In the genomic region with DNA sequence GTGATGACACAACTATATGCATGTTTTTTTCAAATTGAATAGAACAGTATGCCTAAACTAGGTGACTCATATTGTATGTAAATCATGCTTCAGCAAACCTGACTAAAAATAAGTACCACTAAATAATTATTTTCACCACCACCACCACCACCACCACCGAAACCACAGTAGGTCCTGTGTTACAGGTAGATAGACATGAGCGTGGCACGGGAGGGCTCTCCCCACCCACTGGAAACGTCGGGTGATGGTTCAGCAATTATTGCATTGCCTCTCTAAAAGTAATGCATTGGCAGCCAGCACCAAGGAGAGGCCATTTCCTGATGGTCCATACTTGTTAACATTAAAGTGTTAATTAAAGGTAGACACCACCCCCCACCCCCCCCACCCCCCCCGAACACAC, we compare ENCODE assay signal across 15 cellular contexts.
DNase-seq lines count a peak whose midpoint lies in the region; ATAC-seq, FAIRE-seq and TF ChIP-seq lines count a peak whose summit lies in the region.
"Had no signal": no experiment of that assay in that cellular context is flagged by ENCODE, and none has a peak within 500 bp of the region (broad histone marks: within the 10 kb centered on the region; RNA-seq: fewer than 3 reads in every experiment).

No MANE protein-coding gene starts in this region.

- no peak overlapping the region for H3K27ac Mint-ChIP-seq in activated naive CD4-positive, alpha-beta T cell treated with anti-CD3 and anti-CD28 coated beads for 36 hours
- H3K27ac Mint-ChIP-seq: CD4-positive, CD25-positive, alpha-beta regulatory T cell; HFFc6 had no signal

- H3K79me2 ChIP-seq in MM.1S (ENCODE audit: low read length) = no peaks in the 10 kb centered on the region

- H4K20me1 ChIP-seq in MM.1S (ENCODE audit: insufficient read depth, low read length) = no peaks in the 10 kb centered on the region
- H4K20me1 ChIP-seq: BLaER1 treated with 17β-estradiol and CSF1 and Interleukin-3, amounts not matched to agents 10 nM and 100 nM had no signal

- peaks cover 8% of the 10 kb centered on the region for H3K9me3 Mint-ChIP-seq in activated naive CD4-positive, alpha-beta T cell treated with anti-CD3 and anti-CD28 coated beads for 36 hours

- H3F3A ChIP-seq in MM.1S (ENCODE audit: insufficient read depth, low read length) = no peaks in the 10 kb centered on the region

- peak; percentile 5 for DNase-seq in activated naive CD4-positive, alpha-beta T cell treated with anti-CD3 and anti-CD28 coated beads for 36 hours
- no peak for DNase-seq in activated naive CD4-positive, alpha-beta T cell treated with Interleukin-2 at 50 U/mL for 16 hours
- DNase-seq in MM.1S = peak; percentile 39
- peak; percentile 10 for DNase-seq in bronchial epithelial cell (ENCODE audit: low read depth)
- DNase-seq in NCI-H1930 (lab: John Stamatoyannopoulos, UW) = no peak
- no peak for DNase-seq in NCI-H1436 treated with DMSO at 0.1 percent for 48 hours (lab: John Stamatoyannopoulos, UW)
- DNase-seq: ACHN; CD4-positive, CD25-positive, alpha-beta regulatory T cell; DMS53; HCEC 1CT; HFFc6 had no signal

- no peak overlapping the region for H3K9ac ChIP-seq in MM.1S (ENCODE audit: low read length)
- H3K9ac ChIP-seq: BLaER1 treated with 17β-estradiol and CSF1 and Interleukin-3, amounts not matched to agents 10 nM and 100 nM had no signal

- H2AFZ ChIP-seq in MM.1S (ENCODE audit: low read length) = no peak overlapping the region

- intact Hi-C loops in activated naive CD4-positive, alpha-beta T cell treated with anti-CD3 and anti-CD28 coated beads for 36 hours (cut with micrococcal nuclease) = no loop called here

- FAIRE-seq in bronchial epithelial cell (lab: Jason Lieb, UNC) = no peak
- FAIRE-seq: HepG2, HTR-8/SVneo had no signal

- H3K27me3 ChIP-seq in MM.1S (replicated peaks; ENCODE audit: insufficient read depth, low read length) (no peaks in the 10 kb centered on the region), bronchial epithelial cell (ENCODE audit: control insufficient read depth, insufficient read depth, low read length) (no peaks in the 10 kb centered on the region)
- H3K27me3 ChIP-seq: BLaER1 treated with 17β-estradiol and CSF1 and Interleukin-3, amounts not matched to agents 10 nM and 100 nM had no signal

- CTCF ChIA-PET in activated naive CD4-positive, alpha-beta T cell treated with anti-CD3 and anti-CD28 coated beads for 36 hours (lab: Charles Lee) = no interaction called here

- no peaks in the 10 kb centered on the region for H3K9me2 ChIP-seq in MM.1S (replicated peaks; ENCODE audit: insufficient read depth, low read length)

- H3K27ac ChIP-seq in MM.1S (ENCODE audit: low read length) = no peak overlapping the region
- H3K27ac ChIP-seq: BLaER1 treated with 17β-estradiol and CSF1 and Interleukin-3, amounts not matched to agents 10 nM and 100 nM had no signal

- H3K4me3 Mint-ChIP-seq in activated naive CD4-positive, alpha-beta T cell treated with anti-CD3 and anti-CD28 coated beads for 36 hours = no peak overlapping the region
- H3K4me3 Mint-ChIP-seq: CD4-positive, CD25-positive, alpha-beta regulatory T cell; HFFc6 had no signal

- no peaks in the 10 kb centered on the region for H3K27me3 Mint-ChIP-seq in activated naive CD4-positive, alpha-beta T cell treated with anti-CD3 and anti-CD28 coated beads for 36 hours (ENCODE audit: low read depth)
- H3K27me3 Mint-ChIP-seq: CD4-positive, CD25-positive, alpha-beta regulatory T cell had no signal

- H3K4me3 ChIP-seq in MM.1S (ENCODE audit: low read length) (no peak overlapping the region), bronchial epithelial cell (ENCODE audit: low read depth, low read length) (no peak overlapping the region)
- H3K4me3 ChIP-seq: BLaER1 treated with 17β-estradiol and CSF1 and Interleukin-3, amounts not matched to agents 10 nM and 100 nM had no signal

- no peaks in the 10 kb centered on the region for H3K4me1 Mint-ChIP-seq in activated naive CD4-positive, alpha-beta T cell treated with anti-CD3 and anti-CD28 coated beads for 36 hours (ENCODE audit: low read depth)

- no peaks in the 10 kb centered on the region for H3K4me1 ChIP-seq in MM.1S (ENCODE audit: low read length)
- H3K4me1 ChIP-seq: BLaER1 treated with 17β-estradiol and CSF1 and Interleukin-3, amounts not matched to agents 10 nM and 100 nM had no signal

- TF ChIP-seq CTCF in MM.1S (IDR thresholded peaks at IDR 0.05; ENCODE audit: low read length) = no peak
- no peak for TF ChIP-seq CTCF in bronchial epithelial cell (IDR thresholded peaks at IDR 0.05; ENCODE audit: insufficient read depth, low read length, severe bottlenecking)

- ATAC-seq in SK-N-SH treated with all-trans-retinoic acid at 6 μM for 48 hours = no peak
- ATAC-seq: HepG2 had no signal

- no peaks in the 10 kb centered on the region for H3K36me3 Mint-ChIP-seq in activated naive CD4-positive, alpha-beta T cell treated with anti-CD3 and anti-CD28 coated beads for 36 hours (ENCODE audit: low read depth)
- H3K36me3 Mint-ChIP-seq: CD4-positive, CD25-positive, alpha-beta regulatory T cell had no signal

- H3K9me3 ChIP-seq in MM.1S (replicated peaks; ENCODE audit: insufficient read depth, low read length) = no peaks in the 10 kb centered on the region

- H3K4me2 ChIP-seq in MM.1S (ENCODE audit: low read depth, low read length) = no peak overlapping the region
- H3K4me2 ChIP-seq: BLaER1 treated with 17β-estradiol and CSF1 and Interleukin-3, amounts not matched to agents 10 nM and 100 nM had no signal

- H3K36me3 ChIP-seq in MM.1S (replicated peaks; ENCODE audit: insufficient read depth, low read length) = no peaks in the 10 kb centered on the region
- H3K36me3 ChIP-seq in bronchial epithelial cell (ENCODE audit: control insufficient read depth, insufficient read depth, low read length) = no peaks in the 10 kb centered on the region
- H3K36me3 ChIP-seq: BLaER1 treated with 17β-estradiol and CSF1 and Interleukin-3, amounts not matched to agents 10 nM and 100 nM had no signal

TF ChIP-seq in SK-N-SH treated with all-trans-retinoic acid at 6 μM for 48 hours, 23 proteins besides CTCF, POLR2A, EP300 and RAD21 (continues in another document):
- TF ChIP-seq, protein P1, sequence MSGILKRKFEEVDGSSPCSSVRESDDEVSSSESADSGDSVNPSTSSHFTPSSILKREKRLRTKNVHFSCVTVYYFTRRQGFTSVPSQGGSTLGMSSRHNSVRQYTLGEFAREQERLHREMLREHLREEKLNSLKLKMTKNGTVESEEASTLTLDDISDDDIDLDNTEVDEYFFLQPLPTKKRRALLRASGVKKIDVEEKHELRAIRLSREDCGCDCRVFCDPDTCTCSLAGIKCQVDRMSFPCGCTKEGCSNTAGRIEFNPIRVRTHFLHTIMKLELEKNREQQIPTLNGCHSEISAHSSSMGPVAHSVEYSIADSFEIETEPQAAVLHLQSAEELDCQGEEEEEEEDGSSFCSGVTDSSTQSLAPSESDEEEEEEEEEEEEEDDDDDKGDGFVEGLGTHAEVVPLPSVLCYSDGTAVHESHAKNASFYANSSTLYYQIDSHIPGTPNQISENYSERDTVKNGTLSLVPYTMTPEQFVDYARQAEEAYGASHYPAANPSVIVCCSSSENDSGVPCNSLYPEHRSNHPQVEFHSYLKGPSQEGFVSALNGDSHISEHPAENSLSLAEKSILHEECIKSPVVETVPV (CRISPR knock-in tag; IDR thresholded peaks at IDR 0.05) = no peak
- no peak for TF ChIP-seq ARNTL (CRISPR knock-in tag; IDR thresholded peaks at IDR 0.05; ENCODE audit: borderline replicate concordance, low read depth)
- TF ChIP-seq, protein P2, sequence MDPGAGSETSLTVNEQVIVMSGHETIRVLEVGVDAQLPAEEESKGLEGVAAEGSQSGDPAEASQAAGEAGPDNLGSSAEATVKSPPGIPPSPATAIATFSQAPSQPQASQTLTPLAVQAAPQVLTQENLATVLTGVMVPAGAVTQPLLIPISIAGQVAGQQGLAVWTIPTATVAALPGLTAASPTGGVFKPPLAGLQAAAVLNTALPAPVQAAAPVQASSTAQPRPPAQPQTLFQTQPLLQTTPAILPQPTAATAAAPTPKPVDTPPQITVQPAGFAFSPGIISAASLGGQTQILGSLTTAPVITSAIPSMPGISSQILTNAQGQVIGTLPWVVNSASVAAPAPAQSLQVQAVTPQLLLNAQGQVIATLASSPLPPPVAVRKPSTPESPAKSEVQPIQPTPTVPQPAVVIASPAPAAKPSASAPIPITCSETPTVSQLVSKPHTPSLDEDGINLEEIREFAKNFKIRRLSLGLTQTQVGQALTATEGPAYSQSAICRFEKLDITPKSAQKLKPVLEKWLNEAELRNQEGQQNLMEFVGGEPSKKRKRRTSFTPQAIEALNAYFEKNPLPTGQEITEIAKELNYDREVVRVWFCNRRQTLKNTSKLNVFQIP (CRISPR knock-in tag; IDR thresholded peaks at IDR 0.05; ENCODE audit: borderline replicate concordance, low read depth) = no peak
- no peak for TF ChIP-seq BACH2 (CRISPR knock-in tag; IDR thresholded peaks at IDR 0.05; ENCODE audit: borderline replicate concordance)
- TF ChIP-seq ZC3H10 (CRISPR knock-in tag; IDR thresholded peaks at IDR 0.05) = no peak
- no peak for TF ChIP-seq ESRRG (CRISPR knock-in tag; IDR thresholded peaks at IDR 0.05)
- TF ChIP-seq, protein P3, sequence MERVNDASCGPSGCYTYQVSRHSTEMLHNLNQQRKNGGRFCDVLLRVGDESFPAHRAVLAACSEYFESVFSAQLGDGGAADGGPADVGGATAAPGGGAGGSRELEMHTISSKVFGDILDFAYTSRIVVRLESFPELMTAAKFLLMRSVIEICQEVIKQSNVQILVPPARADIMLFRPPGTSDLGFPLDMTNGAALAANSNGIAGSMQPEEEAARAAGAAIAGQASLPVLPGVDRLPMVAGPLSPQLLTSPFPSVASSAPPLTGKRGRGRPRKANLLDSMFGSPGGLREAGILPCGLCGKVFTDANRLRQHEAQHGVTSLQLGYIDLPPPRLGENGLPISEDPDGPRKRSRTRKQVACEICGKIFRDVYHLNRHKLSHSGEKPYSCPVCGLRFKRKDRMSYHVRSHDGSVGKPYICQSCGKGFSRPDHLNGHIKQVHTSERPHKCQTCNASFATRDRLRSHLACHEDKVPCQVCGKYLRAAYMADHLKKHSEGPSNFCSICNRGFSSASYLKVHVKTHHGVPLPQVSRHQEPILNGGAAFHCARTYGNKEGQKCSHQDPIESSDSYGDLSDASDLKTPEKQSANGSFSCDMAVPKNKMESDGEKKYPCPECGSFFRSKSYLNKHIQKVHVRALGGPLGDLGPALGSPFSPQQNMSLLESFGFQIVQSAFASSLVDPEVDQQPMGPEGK (CRISPR knock-in tag; IDR thresholded peaks at IDR 0.05; ENCODE audit: borderline replicate concordance) = no peak
- no peak for TF ChIP-seq TCF4 (CRISPR knock-in tag; IDR thresholded peaks at IDR 0.05; ENCODE audit: borderline replicate concordance)
- no peak for TF ChIP-seq CSDC2 (CRISPR knock-in tag; IDR thresholded peaks at IDR 0.05)
- TF ChIP-seq TOX (CRISPR knock-in tag; IDR thresholded peaks at IDR 0.05; ENCODE audit: borderline replicate concordance) = no peak
- TF ChIP-seq ISL1 (CRISPR knock-in tag; IDR thresholded peaks at IDR 0.05) = no peak
- TF ChIP-seq RARB (CRISPR knock-in tag; IDR thresholded peaks at IDR 0.05) = no peak

Comparison
In these comparisons a context has a peak if more than half of its experiments do, and no peak if none do; other contexts are left out.
1. DNase-seq: peak in activated naive CD4-positive, alpha-beta T cell treated with anti-CD3 and anti-CD28 coated beads for 36 hours (single experiment), MM.1S (single experiment) and bronchial epithelial cell (single experiment); none in activated naive CD4-positive, alpha-beta T cell treated with Interleukin-2 at 50 U/mL for 16 hours (single experiment), NCI-H1930 (0 of 2) and NCI-H1436 treated with DMSO at 0.1 percent for 48 hours (single experiment).